Comparison of ENCODE assay signal across 11 cellular contexts in genomic region chr2:1744151-1744445, GRCh38. TPM values are rescaled to one million over a fixed set of nuclear protein-coding genes. Genes with fewer than 3 reads are reported as not detected.
A peak's percentile ranks its signal among the peaks of the same experiment; 100 is the strongest.
DNase-seq lines count a peak whose midpoint lies in the region; ATAC-seq and TF ChIP-seq lines count a peak whose summit lies in the region.
"Had no signal": no experiment of that assay in that cellular context is flagged by ENCODE, and none has a peak within 500 bp of the region (broad histone marks: within the 10 kb centered on the region; RNA-seq: fewer than 3 reads in every experiment).

No MANE protein-coding gene starts in this region.

- no peaks in the 10 kb centered on the region for H3K9me3 ChIP-seq in tibial artery

- peaks cover 0 to 41% (median 25%) of the 10 kb centered on the region in 4 donors for H3K4me1 ChIP-seq in tibial artery

- no peaks in the 10 kb centered on the region for H3K36me3 ChIP-seq in tibial artery

- no peak for TF ChIP-seq CTCF in choroid plexus epithelial cell (conservative IDR thresholded peaks at IDR 0.05; ENCODE audit: low read depth, low read length)
- no peak for TF ChIP-seq CTCF in tibial artery (IDR thresholded peaks at IDR 0.05)

- H3K27ac ChIP-seq in tibial artery = peak overlapping the region; percentile 95 to 99

- in situ Hi-C loops in G401 (cut with HindIII; ENCODE audit: low sequenced_read_pairs) = no loop called here

- DNase-seq in NCI-H748 (lab: John Stamatoyannopoulos, UW; ENCODE audit: unreplicated experiment) (peak; percentile 71), NCI-H748 treated with DMSO at 0.1 percent for 48 hours (lab: John Stamatoyannopoulos, UW) (no peak), choroid plexus epithelial cell (ENCODE audit: low read depth) (no peak), left lobe of liver (ENCODE audit: low spot score) (peak; percentile 43), tibial artery (no peak), kidney glomerular epithelial cell (lab: John Stamatoyannopoulos, UW) (no peak), HuH-7 (ENCODE audit: low spot score) (no peak), G401 (ENCODE audit: low spot score) (no peak)
- DNase-seq: activated T-cell treated with anti-CD3 and anti-CD28 coated beads, Interleukin-2, amount 50 U/mL, for 72 hours; CD4-positive, CD25-positive, alpha-beta regulatory T cell; NCI-H524 treated with DMSO at 0.1 percent for 48 hours had no signal

- H3K27me3 ChIP-seq in tibial artery = peaks cover 0 to 7% of the 10 kb centered on the region in 2 donors

- intact Hi-C loops in tibial artery (cut with DNase I; ENCODE audit: low total_unique reads) = loop anchor here (5.0 to 10.0 kb wide), 2 partner anchors 152 to 1069 kb away; partner anchors contain the start of gene TMEM18

- H3K4me3 ChIP-seq in choroid plexus epithelial cell (ENCODE audit: low read depth, low read length) (peak overlapping the region; percentile 77), tibial artery (peak overlapping the region; percentile 72 to 95)

- ATAC-seq in left lobe of liver = peak; percentile 23

RNA-seq across cellular contexts. Expression of gene PXDN, which starts 0.2 kb away (rescaled TPM):
- 9.4 TPM for total RNA-seq in left lobe of liver
- 16.4 and 25.4 TPM in 2 replicates for total RNA-seq in G401 (2014; rRNA removed; shearing (Covaris generic))

Comparison
In these comparisons a context has a peak if more than half of its experiments do, and no peak if none do; other contexts are left out.
1. DNase-seq: peak in NCI-H748 (single experiment) and left lobe of liver (single experiment); none in NCI-H748 treated with DMSO at 0.1 percent for 48 hours (single experiment), choroid plexus epithelial cell (single experiment), tibial artery (0 of 2), kidney glomerular epithelial cell (single experiment), HuH-7 (single experiment) and G401 (single experiment).